In genomic region chr15:36887214-36888017, GRCh38 we compare ENCODE assay signal across 11 cellular contexts.
DNase-seq lines count a peak whose midpoint lies in the region; ATAC-seq and TF ChIP-seq lines count a peak whose summit lies in the region.
"Had no signal": no experiment of that assay in that cellular context is flagged by ENCODE, and none has a peak within 500 bp of the region (broad histone marks: within the 10 kb centered on the region; RNA-seq: fewer than 3 reads in every experiment).

No MANE protein-coding gene starts in this region.

- H3K4me2 ChIP-seq in SK-N-SH (no peak overlapping the region), mesenchymal stem cell (ENCODE audit: low read length, poor library complexity, severe bottlenecking) (peak overlapping the region; percentile 45)

- H3K9ac ChIP-seq in SK-N-SH (no peak overlapping the region), mesenchymal stem cell (ENCODE audit: low read length) (peak overlapping the region; percentile 71)

- no peak for TF ChIP-seq EP300 in SK-N-SH (IDR thresholded peaks at IDR 0.05; ENCODE audit: borderline replicate concordance in 1 of 2, low read depth in 1 of 2, low read length in 1 of 2)

- H3K23ac ChIP-seq in mesenchymal stem cell (ENCODE audit: low read length in 2 of 2) = peak overlapping the region in 1 of 2 experiments; percentile 45

- peak overlapping the region in 1 of 2 experiments; percentile 24 for H3K18ac ChIP-seq in mesenchymal stem cell (ENCODE audit: low read depth in 1 of 2, low read length in 2 of 2)

- H4K8ac ChIP-seq in mesenchymal stem cell (ENCODE audit: low read length) = peak overlapping the region; percentile 33

- no peak for TF ChIP-seq RAD21 in SK-N-SH (IDR thresholded peaks at IDR 0.05; ENCODE audit: low read length)

- no peaks in the 10 kb centered on the region for H3K27me3 ChIP-seq in SK-N-SH (ENCODE audit: insufficient read depth)
- H3K27me3 ChIP-seq in mesenchymal stem cell (ENCODE audit: control insufficient read depth in 1 of 2, insufficient read depth in 1 of 2, low read length in 2 of 2) = peaks cover 15 to 66% of the 10 kb centered on the region in 2 experiments

- DNase-seq in SK-N-SH = no peak
- peak; percentile 67 for DNase-seq in ecto neural progenitor cell (ENCODE audit: low spot score)
- peak; percentile 22 for DNase-seq in mesenchymal stem cell
- no peak for DNase-seq in GOT3 (lab: John Stamatoyannopoulos, UW)
- DNase-seq in hippocampal formation (lab: John Stamatoyannopoulos, UW) = no peak
- DNase-seq: ACHN, NCI-H2081 had no signal

- peak overlapping the region in 1 of 2 experiments; percentile 32 for H3K14ac ChIP-seq in mesenchymal stem cell (ENCODE audit: low read length in 2 of 2)

- H3K4me1 ChIP-seq in SK-N-SH (ENCODE audit: control insufficient read depth in 1 of 2, insufficient read depth in 2 of 2, low read depth in 1 of 2, low read length in 1 of 2) (peaks cover 0 to 19% of the 10 kb centered on the region in 2 experiments; a peak in 2 of 4 replicates), mesenchymal stem cell (ENCODE audit: control insufficient read depth, insufficient read depth, low read depth, low read length) (peaks cover 15% of the 10 kb centered on the region), urinary bladder (ENCODE audit: insufficient read depth) (no peaks in the 10 kb centered on the region)

- H2BK120ac ChIP-seq in mesenchymal stem cell (ENCODE audit: low read depth, low read length) = no peak overlapping the region

- TF ChIP-seq CTCF in SK-N-SH (IDR thresholded peaks at IDR 0.05) = no peak

- H2BK12ac ChIP-seq in mesenchymal stem cell (ENCODE audit: low read length in 2 of 2) = peak overlapping the region in 1 of 2 experiments; percentile 37

- H4K91ac ChIP-seq in mesenchymal stem cell (ENCODE audit: low read length) = no peak overlapping the region

- H3K4me3 ChIP-seq in SK-N-SH (ENCODE audit: low read depth in 2 of 2, low read length in 1 of 2) (no peak overlapping the region), mesenchymal stem cell (ENCODE audit: insufficient read depth in 1 of 2, low read depth in 1 of 2, low read length in 2 of 2) (peak overlapping the region in 1 of 2 experiments; percentile 73), urinary bladder (ENCODE audit: low read depth, low read length) (peak overlapping the region; percentile 34)

- H2AFZ ChIP-seq in SK-N-SH (ENCODE audit: low read depth) (no peak overlapping the region), mesenchymal stem cell (ENCODE audit: low read depth, low read length) (no peak overlapping the region)

- WGBS in SK-N-SH (ENCODE audit: low lambda C conversion rate) = 91% methylated on average over 33 of the region's 36 CpGs
- WGBS in mesenchymal stem cell = 4% methylated on average over 22 of the region's 36 CpGs
- WGBS in urinary bladder = 17% methylated on average over 36 of the region's 36 CpGs

- no peak overlapping the region for H2BK5ac ChIP-seq in mesenchymal stem cell (ENCODE audit: low read depth, low read length, poor library complexity, severe bottlenecking)

- no peak overlapping the region for H2BK15ac ChIP-seq in mesenchymal stem cell (ENCODE audit: low read depth, poor library complexity, severe bottlenecking)

- ATAC-seq in SK-N-SH treated with all-trans-retinoic acid at 6 μM for 48 hours (no peak), GM18498 (IDR thresholded peaks at IDR 0.05; ENCODE audit: unreplicated experiment) (no peak)
- ATAC-seq: left lung had no signal

- 0 out of 2 replicates have a peak, but pooled peaks cover 7% of the 10 kb centered on the region for H3K79me2 ChIP-seq in SK-N-SH (ENCODE audit: insufficient read depth)

- H3K36me3 ChIP-seq in SK-N-SH (replicated peaks in 1 of 2; ENCODE audit: control insufficient read depth in 1 of 2, insufficient read depth in 2 of 2, low read length in 1 of 2) (peaks cover 34 to 44% of the 10 kb centered on the region in 2 experiments), mesenchymal stem cell (ENCODE audit: control insufficient read depth in 1 of 2, insufficient read depth in 2 of 2, low read depth in 1 of 2, low read length in 2 of 2) (peaks cover 3 to 18% of the 10 kb centered on the region in 2 experiments), urinary bladder (ENCODE audit: insufficient read depth) (no peaks in the 10 kb centered on the region)

- POLR2A ChIA-PET in SK-N-SH (lab: Yijun Ruan, JAX) = no interaction called here

- no peak overlapping the region for H3K4ac ChIP-seq in mesenchymal stem cell (ENCODE audit: low read depth in 1 of 2, low read length in 2 of 2)

- H3K27ac ChIP-seq in SK-N-SH (ENCODE audit: low read depth in 2 of 2, low read length in 1 of 2) = no peak overlapping the region
- no peak overlapping the region for H3K27ac ChIP-seq in mesenchymal stem cell (ENCODE audit: low read length, poor library complexity, severe bottlenecking)
- H3K27ac ChIP-seq in urinary bladder (ENCODE audit: low read depth) = no peak overlapping the region
- H3K27ac ChIP-seq: left lung had no signal

- H3K9me3 ChIP-seq in SK-N-SH (no peaks in the 10 kb centered on the region), mesenchymal stem cell (ENCODE audit: control insufficient read depth, low read length) (no peaks in the 10 kb centered on the region)
- H3K9me3 ChIP-seq: left lung had no signal

- no peaks in the 10 kb centered on the region for H3K79me1 ChIP-seq in mesenchymal stem cell (replicated peaks; ENCODE audit: low read length, poor library complexity, severe bottlenecking)

- CTCF ChIA-PET in SK-N-SH (lab: Yijun Ruan, JAX) = no interaction called here

- H3K9me2 ChIP-seq in SK-N-SH = no peaks in the 10 kb centered on the region

- H4K20me1 ChIP-seq in SK-N-SH (ENCODE audit: insufficient read depth) = no peaks in the 10 kb centered on the region

- peaks cover 30% of the 10 kb centered on the region for H3F3A ChIP-seq in SK-N-SH (replicated peaks; ENCODE audit: insufficient read depth)

- H2AK5ac ChIP-seq in mesenchymal stem cell (ENCODE audit: low read length, severe bottlenecking) = no peak overlapping the region

TF ChIP-seq in SK-N-SH, 30 proteins besides CTCF, POLR2A, EP300 and RAD21:
- TF ChIP-seq POLR2AphosphoS5 (IDR thresholded peaks at IDR 0.05; ENCODE audit: low read depth, low read length) = peak; percentile 18; the same call in 1 of the 2 replicates
- no peak for TF ChIP-seq TCF12 (IDR thresholded peaks at IDR 0.05)
TF ChIP-seq in SK-N-SH: peak in this region for 1.

TF ChIP-seq in SK-N-SH treated with all-trans-retinoic acid at 6 μM for 48 hours, 23 proteins besides CTCF, POLR2A, EP300 and RAD21 (continues in another document):
- TF ChIP-seq ZFP3 (CRISPR knock-in tag; IDR thresholded peaks at IDR 0.05) = no peak
- no peak for TF ChIP-seq GLIS3 (CRISPR knock-in tag; IDR thresholded peaks at IDR 0.05)
- TF ChIP-seq ESRRG (CRISPR knock-in tag; IDR thresholded peaks at IDR 0.05) = no peak
- no peak for TF ChIP-seq ARNTL (CRISPR knock-in tag; IDR thresholded peaks at IDR 0.05; ENCODE audit: borderline replicate concordance, low read depth)
- TF ChIP-seq ZC3H10 (CRISPR knock-in tag; IDR thresholded peaks at IDR 0.05) = no peak
- no peak for TF ChIP-seq ZFP30 (CRISPR knock-in tag; IDR thresholded peaks at IDR 0.05)
- no peak for TF ChIP-seq ZNF8 (CRISPR knock-in tag; IDR thresholded peaks at IDR 0.05)
- no peak for TF ChIP-seq BACH2 (CRISPR knock-in tag; IDR thresholded peaks at IDR 0.05; ENCODE audit: borderline replicate concordance)
- TF ChIP-seq CREB5 (CRISPR knock-in tag; IDR thresholded peaks at IDR 0.05; ENCODE audit: low read depth) = no peak
- no peak for TF ChIP-seq PATZ1 (CRISPR knock-in tag; IDR thresholded peaks at IDR 0.05; ENCODE audit: borderline replicate concordance)
- no peak for TF ChIP-seq CSRNP3 (CRISPR knock-in tag; IDR thresholded peaks at IDR 0.05)

Comparison
In these comparisons a context has a peak if more than half of its experiments do, and no peak if none do; other contexts are left out.
1. DNase-seq: peak in ecto neural progenitor cell (single experiment) and mesenchymal stem cell (single experiment); none in SK-N-SH (single experiment), GOT3 (single experiment) and hippocampal formation (0 of 2).